Comparison of ENCODE assay signal across 1 cellular context in the genomic region with DNA sequence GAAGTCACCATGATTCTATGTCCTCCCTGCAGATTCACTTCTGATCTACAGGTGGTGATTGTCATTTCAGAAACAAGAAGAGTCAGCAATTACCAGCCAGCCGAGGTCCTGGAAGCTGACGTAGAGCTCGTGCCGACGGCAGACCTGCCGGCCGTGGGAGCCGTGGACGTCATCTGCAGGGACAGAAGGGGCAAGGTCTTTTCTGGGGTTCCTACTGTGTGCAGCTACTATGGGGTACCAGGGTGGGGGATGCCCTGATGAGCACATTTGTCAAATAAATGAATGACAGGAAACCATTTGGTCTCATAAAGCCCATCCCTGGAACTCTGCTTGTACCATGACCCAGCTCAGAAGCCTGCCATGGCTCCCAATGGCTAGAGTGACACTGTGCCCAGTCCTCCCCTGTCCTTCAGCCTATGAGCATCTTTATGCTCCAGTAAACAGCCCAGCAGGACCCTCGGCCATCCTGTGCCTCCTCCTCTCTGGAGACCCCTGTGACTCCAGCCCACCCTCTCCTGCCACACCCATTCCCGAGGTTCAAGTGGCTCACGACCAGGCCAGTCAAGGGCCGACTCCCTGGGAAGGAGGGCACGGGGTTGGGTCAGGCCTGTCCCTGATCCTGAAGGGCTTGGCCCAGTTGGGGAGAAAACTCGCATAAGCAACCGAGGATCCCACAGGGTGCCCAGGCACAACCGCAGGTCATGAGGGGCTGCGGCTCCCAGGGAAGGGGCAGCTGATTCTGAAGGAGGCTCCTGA. TPM values are rescaled to one million over a fixed set of nuclear protein-coding genes. Genes with fewer than 3 reads are reported as not detected.
"Had no signal": no experiment of that assay in that cellular context is flagged by ENCODE, and none has a peak within 500 bp of the region (broad histone marks: within the 10 kb centered on the region; RNA-seq: fewer than 3 reads in every experiment).

No MANE protein-coding gene starts in this region.

RNA-seq across cellular contexts. Expression of a gene that starts 7.4 kb away (rescaled TPM):
- total RNA-seq: MCF 10A had no signal
